8 cellular contexts compared by ENCODE assay signal in genomic region chr16:29612381-29613306, GRCh38. TPM values are rescaled to one million over a fixed set of nuclear protein-coding genes. Genes with fewer than 3 reads are reported as not detected.
DNase-seq lines count a peak whose midpoint lies in the region; ATAC-seq, FAIRE-seq and TF ChIP-seq lines count a peak whose summit lies in the region.
"Not testable (repeated sequence)": the region's sequence is repeated elsewhere in the genome, so short reads cannot be mapped to it uniquely, and the experiment has no call there.

No MANE protein-coding gene starts in this region.

- H3K27ac ChIP-seq in OCI-LY1 (ENCODE audit: low read depth, low read length, poor library complexity, severe bottlenecking) (peak overlapping the region; percentile 33), left lung (peak overlapping the region in 1 of 2 donors; percentile 62), gastrocnemius medialis (peak overlapping the region; percentile 54 to 73 (median 62))

- H2AFZ ChIP-seq in OCI-LY1 (ENCODE audit: low read length) = not testable (repeated sequence)

- H3K4me3 Mint-ChIP-seq in activated T-helper 1 cell treated with anti-CD3 and anti-CD28 coated beads, Interleukin-12 subunit alpha, Interleukin-12 subunit beta, Interleukin-2, Interleukin-4 antibody, amounts not matched to agents 30 ng/mL and 10 ng/mL and 1 ng/mL, durations not matched to agents 14 hours and 24 hours and 36 hours = peak overlapping the region; percentile 99
- peak overlapping the region; percentile 82 for H3K4me3 Mint-ChIP-seq in endothelial cell (ENCODE audit: unreplicated experiment)

- not testable (repeated sequence) for TF ChIP-seq CTCF in AG10803 (conservative IDR thresholded peaks at IDR 0.05; ENCODE audit: low read length); OCI-LY1 (IDR thresholded peaks at IDR 0.05; ENCODE audit: low read length); endothelial cell (IDR thresholded peaks at IDR 0.05; ENCODE audit: unreplicated experiment); left lung (IDR thresholded peaks at IDR 0.05); gastrocnemius medialis (IDR thresholded peaks at IDR 0.05 in 4 of 5, conservative IDR thresholded peaks at IDR 0.05 in 1 of 5)

- not testable (repeated sequence) for H3K9me2 ChIP-seq in OCI-LY1 (ENCODE audit: low read depth, low read length)

- H3K4me1 ChIP-seq in OCI-LY1 (ENCODE audit: insufficient read depth, low read length, severe bottlenecking) (peaks cover 27% of the 10 kb centered on the region), left lung (peaks cover 0 to 16% of the 10 kb centered on the region in 2 donors)
- H3K4me1 ChIP-seq in gastrocnemius medialis = not testable (repeated sequence)

- not testable (repeated sequence) for H4K20me1 ChIP-seq in OCI-LY1 (ENCODE audit: insufficient read depth, low read length)

- peak overlapping the region; percentile 77 for H3K4me2 ChIP-seq in OCI-LY1 (ENCODE audit: low read length)

- H3K9me3 Mint-ChIP-seq in activated T-helper 1 cell treated with anti-CD3 and anti-CD28 coated beads, Interleukin-12 subunit alpha, Interleukin-12 subunit beta, Interleukin-2, Interleukin-4 antibody, amounts not matched to agents 30 ng/mL and 10 ng/mL and 1 ng/mL, durations not matched to agents 14 hours and 24 hours and 36 hours; endothelial cell (ENCODE audit: unreplicated experiment): not testable (repeated sequence)

- H3K27me3 ChIP-seq in OCI-LY1 (ENCODE audit: insufficient read depth, low read length); left lung; gastrocnemius medialis: not testable (repeated sequence)

- peak; percentile 54 for FAIRE-seq in GM19239 (lab: Jason Lieb, UNC)

- not testable (repeated sequence) for H3K27me3 Mint-ChIP-seq in activated T-helper 1 cell treated with anti-CD3 and anti-CD28 coated beads, Interleukin-12 subunit alpha, Interleukin-12 subunit beta, Interleukin-2, Interleukin-4 antibody, amounts not matched to agents 30 ng/mL and 10 ng/mL and 1 ng/mL, durations not matched to agents 14 hours and 24 hours and 36 hours (ENCODE audit: insufficient read depth); endothelial cell (ENCODE audit: unreplicated experiment)

- TF ChIP-seq POLR2A in gastrocnemius medialis (IDR thresholded peaks at IDR 0.05) = not testable (repeated sequence)

- H3K4me1 Mint-ChIP-seq in activated T-helper 1 cell treated with anti-CD3 and anti-CD28 coated beads, Interleukin-12 subunit alpha, Interleukin-12 subunit beta, Interleukin-2, Interleukin-4 antibody, amounts not matched to agents 30 ng/mL and 10 ng/mL and 1 ng/mL, durations not matched to agents 14 hours and 24 hours and 36 hours (ENCODE audit: low read depth) = peaks cover 20% of the 10 kb centered on the region
- H3K4me1 Mint-ChIP-seq in endothelial cell (ENCODE audit: unreplicated experiment) = not testable (repeated sequence)

- in situ Hi-C loops in gastrocnemius medialis (cut with MboI; ENCODE audit: low sequenced_read_pairs in 4 of 4) = not testable (repeated sequence)

- ATAC-seq in HG03103 (IDR thresholded peaks at IDR 0.05; ENCODE audit: low read depth, unreplicated experiment) (peak; percentile 37), left lung (peak; percentile 44), gastrocnemius medialis (peak in 1 of 2 donors; percentile 3)

- not testable (repeated sequence) for DNase-seq in AG10803 (ENCODE audit: low read depth); GM19239 (ENCODE audit: insufficient read length, low spot score); activated T-helper 1 cell treated with anti-CD3 and anti-CD28 coated beads, Interleukin-12 subunit alpha, Interleukin-12 subunit beta, Interleukin-2, Interleukin-4 antibody, amounts not matched to agents 30 ng/mL and 10 ng/mL and 1 ng/mL, durations not matched to agents 14 hours and 24 hours and 36 hours (ENCODE audit: low spot score); endothelial cell (ENCODE audit: low spot score); left lung; gastrocnemius medialis

- not testable (repeated sequence) for H3K9me3 ChIP-seq in OCI-LY1 (ENCODE audit: low read length); left lung; gastrocnemius medialis

- H3K36me3 Mint-ChIP-seq in activated T-helper 1 cell treated with anti-CD3 and anti-CD28 coated beads, Interleukin-12 subunit alpha, Interleukin-12 subunit beta, Interleukin-2, Interleukin-4 antibody, amounts not matched to agents 30 ng/mL and 10 ng/mL and 1 ng/mL, durations not matched to agents 14 hours and 24 hours and 36 hours (ENCODE audit: low read depth) = peaks cover 14% of the 10 kb centered on the region
- H3K36me3 Mint-ChIP-seq in endothelial cell (ENCODE audit: low read depth, unreplicated experiment) = not testable (repeated sequence)

- H3K9ac ChIP-seq in OCI-LY1 (ENCODE audit: low read length) = peak overlapping the region; percentile 87

- H3F3A ChIP-seq in OCI-LY1 (ENCODE audit: insufficient read depth, low read length) = not testable (repeated sequence)

- H3K27ac Mint-ChIP-seq in activated T-helper 1 cell treated with anti-CD3 and anti-CD28 coated beads, Interleukin-12 subunit alpha, Interleukin-12 subunit beta, Interleukin-2, Interleukin-4 antibody, amounts not matched to agents 30 ng/mL and 10 ng/mL and 1 ng/mL, durations not matched to agents 14 hours and 24 hours and 36 hours = peak overlapping the region; percentile 100
- not testable (repeated sequence) for H3K27ac Mint-ChIP-seq in endothelial cell (ENCODE audit: unreplicated experiment)

- intact Hi-C loops in activated T-helper 1 cell treated with anti-CD3 and anti-CD28 coated beads, Interleukin-12 subunit alpha, Interleukin-12 subunit beta, Interleukin-2, Interleukin-4 antibody, amounts not matched to agents 30 ng/mL and 10 ng/mL and 1 ng/mL, durations not matched to agents 14 hours and 24 hours and 36 hours (cut with micrococcal nuclease) = loop anchor here (5.0 kb wide), 1 partner anchor 195 kb away; the partner anchor contains the start of gene MAZ
- intact Hi-C loops in left lung (cut with DNase I) = not testable (repeated sequence)
- intact Hi-C loops in gastrocnemius medialis (cut with DNase I; ENCODE audit: low total_unique reads) = loop anchor here (1.0 kb wide), 1 partner anchor 17 kb away; no protein-coding TSS in a partner anchor

- peaks cover 11% of the 10 kb centered on the region for H3K79me2 ChIP-seq in OCI-LY1 (ENCODE audit: insufficient read depth, low read length)

- H3K36me3 ChIP-seq in OCI-LY1 (ENCODE audit: insufficient read depth, low read length); left lung; gastrocnemius medialis: not testable (repeated sequence)

- H3K4me3 ChIP-seq in AG10803 (ENCODE audit: low read length) = peak overlapping the region; percentile 76
- H3K4me3 ChIP-seq in OCI-LY1 (ENCODE audit: low read depth, low read length, poor library complexity, severe bottlenecking) = peak overlapping the region; percentile 97
- peak overlapping the region; percentile 49 to 65 for H3K4me3 ChIP-seq in left lung
- H3K4me3 ChIP-seq in gastrocnemius medialis = peak overlapping the region; percentile 68 to 73 (median 71)

RNA-seq across cellular contexts. Expression of gene SPN, which starts 50.4 kb away (rescaled TPM):
- 191 and 196 TPM in 2 replicates for total RNA-seq in activated T-helper 1 cell treated with anti-CD3 and anti-CD28 coated beads, Interleukin-12 subunit alpha, Interleukin-12 subunit beta, Interleukin-2, Interleukin-4 antibody, amounts not matched to agents 30 ng/mL and 10 ng/mL and 1 ng/mL, durations not matched to agents 14 hours and 24 hours and 36 hours
- total RNA-seq in endothelial cell (ENCODE audit: unreplicated experiment) (1.5 TPM), left lung (10 to 100 TPM; 27.7 to 29.1 TPM), gastrocnemius medialis (under 1 TPM in 3 of 4 donors, not detected in 1; 0.12 to 0.88 (median 0.84) TPM)

Comparison
In these comparisons a context has a peak if more than half of its experiments do, and no peak if none do; other contexts are left out.
1. RNA of gene SPN, which starts 50.4 kb away (total RNA-seq): 191 to 196 TPM in activated T-helper 1 cell treated with anti-CD3 and anti-CD28 coated beads, Interleukin-12 subunit alpha, Interleukin-12 subunit beta, Interleukin-2, Interleukin-4 antibody, amounts not matched to agents 30 ng/mL and 10 ng/mL and 1 ng/mL, durations not matched to agents 14 hours and 24 hours and 36 hours and 27.7 to 29.1 TPM in left lung; 1.5 TPM in endothelial cell (single experiment) and 0.12 to 0.88 TPM in gastrocnemius medialis; every median in the first group is over 10 times any median in the second.
2. Peak in every context shown above with its lines, with median percentiles within 50 percentile points of each other: H3K4me3 ChIP-seq.